ENCODE assay signal across 17 cellular contexts in genomic region chr2:241019441-241020139, GRCh38.
"Had no signal": no experiment of that assay in that cellular context is flagged by ENCODE, and none has a peak within 500 bp of the region (broad histone marks: within the 10 kb centered on the region; RNA-seq: fewer than 3 reads in every experiment).

No MANE protein-coding gene starts in this region.

- H3K4me1 ChIP-seq: body of pancreas, parathyroid adenoma, thyroid gland had no signal

- H3K27ac ChIP-seq: body of pancreas, cardiac muscle cell, parathyroid adenoma, thyroid gland had no signal

- H3K36me3 ChIP-seq: cardiac muscle cell had no signal

- DNase-seq: activated CD4-positive, alpha-beta T cell treated with anti-CD3 and anti-CD28 coated beads, Interleukin-2, amount 50 U/mL, for 4 hours; activated effector memory CD4-positive, alpha-beta T cell treated with anti-CD3 and anti-CD28 coated beads, Interleukin-2, amount 50 U/mL, for 16 hours; activated naive CD4-positive, alpha-beta T cell treated with anti-CD3 and anti-CD28 coated beads, Interleukin-2, amount 10 ng/mL, durations not matched to agents 7 days and 5 days; activated T-cell treated with anti-CD3 and anti-CD28 coated beads for 4 hours; amygdala; body of pancreas; effector CD4-positive, alpha-beta T cell; foreskin fibroblast; mammary epithelial cell; midbrain; stimulated activated CD4-positive, alpha-beta T cell treated with anti-CD3 and anti-CD28 coated beads, Interleukin-4, amount 100 ng/mL, for 1 hour; stimulated activated naive CD4-positive, alpha-beta T cell treated with Interleukin-2 at 50 U/mL for 16 hours; T-helper 1 cell; thyroid gland had no signal

- H3K27me3 ChIP-seq: body of pancreas, cardiac muscle cell, thyroid gland had no signal

- H3K9me3 ChIP-seq: body of pancreas, thyroid gland had no signal

- ATAC-seq: body of pancreas, WTC11 had no signal

- H3K4me3 ChIP-seq: body of pancreas, cardiac muscle cell, thyroid gland had no signal
